Comparison of ENCODE assay signal across 8 cellular contexts in genomic region chr19:45250832-45251451, GRCh38. TPM values are rescaled to one million over a fixed set of nuclear protein-coding genes. Genes with fewer than 3 reads are reported as not detected.
A peak's percentile ranks its signal among the peaks of the same experiment; 100 is the strongest.
DNase-seq lines count a peak whose midpoint lies in the region; ATAC-seq and TF ChIP-seq lines count a peak whose summit lies in the region.

TSS of gene MARK4 (plus strand) at chr19:45251271. CDS start at chr19:45251589, 318 bp downstream.

- H3K27me3 ChIP-seq in HUES64 (ENCODE audit: insufficient read depth, low read length) (peaks cover 6% of the 10 kb centered on the region), neutrophil (peaks cover 16% of the 10 kb centered on the region)

- under 1% methylated on average over 30 of the region's 58 CpGs for WGBS in HUES64

- peak; percentile 24 for TF ChIP-seq CTCF in neutrophil (IDR thresholded peaks at IDR 0.05)

- no peak for ATAC-seq in HG03342 (IDR thresholded peaks at IDR 0.05; ENCODE audit: unreplicated experiment)

- H3K9me3 ChIP-seq in HUES64 (ENCODE audit: insufficient read depth, low read depth, low read length) (no peaks in the 10 kb centered on the region), neutrophil (no peaks in the 10 kb centered on the region)

- H3K4me3 ChIP-seq in HUES64 (ENCODE audit: low read length), result peak within 1 kb of the TSS; percentile 85
- peak within 1 kb of the TSS; percentile 70 to 79 for H3K4me3 ChIP-seq in neutrophil (ENCODE audit: low read depth in 1 of 2, low read length in 1 of 2)

- H3K36me3 ChIP-seq in HUES64 (ENCODE audit: insufficient read depth, low read length) (no peaks in the 10 kb centered on the region), neutrophil (no peaks in the 10 kb centered on the region)

- peak; percentile 59 for DNase-seq in DMS53 (lab: John Stamatoyannopoulos, UW)
- DNase-seq in SK-N-DZ (ENCODE audit: low spot score), result peak; percentile 46
- peak; percentile 60 for DNase-seq in activated naive CD4-positive, alpha-beta T cell treated with Interleukin-2 at 50 U/mL for 16 hours
- peak; percentile 94 for DNase-seq in germinal center (ENCODE audit: low spot score)
- DNase-seq in superior temporal gyrus (ENCODE audit: extremely low spot score), result peak; percentile 24

- H3K9ac ChIP-seq in HUES64 (ENCODE audit: low read depth, low read length), result peak within 1 kb of the TSS; percentile 47

- H3K4me1 ChIP-seq in HUES64 (ENCODE audit: insufficient read depth, low read length) (peaks cover 3% of the 10 kb centered on the region; the same call in 1 of the 2 replicates), neutrophil (ENCODE audit: control insufficient read depth in 1 of 2, insufficient read depth in 1 of 2, low read depth in 1 of 2, low read length in 1 of 2) (peaks cover 20 to 27% of the 10 kb centered on the region in 2 experiments)

- no peak within 1 kb of the TSS for H3K27ac ChIP-seq in HUES64 (ENCODE audit: low read depth, low read length)
- H3K27ac ChIP-seq in neutrophil, result peak within 1 kb of the TSS; percentile 57

RNA-seq across cellular contexts. Expression of gene MARK4, which starts in this region (rescaled TPM):
- 20.5 TPM for polyA plus RNA-seq in HUES64 (2013, experiment 1 of 2)
- polyA plus RNA-seq in HUES64 (2013, experiment 2 of 2), result 28.8 TPM
- polyA plus RNA-seq in SK-N-DZ (2014; cell fraction: cytosol; rRNA removed), result 9.6 and 13.2 TPM in 2 replicates
- 10.6 and 11.5 TPM in 2 replicates for polyA plus RNA-seq in SK-N-DZ (2014; cell fraction: nucleus; rRNA removed)

Comparison
In these comparisons a context has a peak if more than half of its experiments do, and no peak if none do; other contexts are left out.
1. DNase-seq: peak in every context shown above with its lines; median percentile 94 in germinal center; 60 in activated naive CD4-positive, alpha-beta T cell treated with Interleukin-2 at 50 U/mL for 16 hours; 59 in DMS53; 46 in SK-N-DZ; 24 in superior temporal gyrus.